8 cellular contexts compared by ENCODE assay signal in the genomic region with DNA sequence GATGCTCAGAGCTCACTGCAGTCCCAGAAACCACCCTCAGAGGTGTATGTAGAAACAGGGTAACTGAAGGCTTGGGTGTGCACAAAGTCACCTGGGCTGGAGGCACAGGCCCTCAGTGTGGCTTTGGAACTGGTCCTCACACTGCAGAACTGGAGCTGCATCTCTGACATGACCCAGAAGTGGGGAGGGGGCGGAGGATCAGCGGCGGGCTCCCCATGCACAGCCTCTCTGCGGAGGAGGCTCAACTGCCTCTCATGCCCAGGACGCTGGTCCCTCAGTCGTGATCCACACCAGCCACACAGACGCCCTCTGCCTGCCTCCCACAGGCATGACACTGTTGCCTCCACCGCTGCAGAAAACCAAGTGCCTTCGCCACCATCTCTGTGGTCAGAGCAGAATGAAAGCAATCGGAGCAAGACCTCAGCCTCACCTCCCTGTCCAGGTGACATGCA.
A peak's percentile ranks its signal among the peaks of the same experiment; 100 is the strongest.
DNase-seq lines count a peak whose midpoint lies in the region; ATAC-seq, FAIRE-seq and TF ChIP-seq lines count a peak whose summit lies in the region.
"Had no signal": no experiment of that assay in that cellular context is flagged by ENCODE, and none has a peak within 500 bp of the region (broad histone marks: within the 10 kb centered on the region; RNA-seq: fewer than 3 reads in every experiment).

No MANE protein-coding gene starts in this region.

- H3K4me3 ChIP-seq in kidney (ENCODE audit: low read length in 2 of 2): no peak overlapping the region
- H3K4me3 ChIP-seq: lung had no signal

- no peaks in the 10 kb centered on the region for H3K36me3 ChIP-seq in kidney (ENCODE audit: control insufficient read depth in 1 of 2, insufficient read depth in 2 of 2, low read length in 2 of 2)

- no peak overlapping the region for H3K9ac ChIP-seq in kidney (ENCODE audit: low read length in 2 of 2)

- no peak overlapping the region for H3K27ac ChIP-seq in kidney (ENCODE audit: low read depth in 2 of 2, low read length in 2 of 2)

- no peak overlapping the region for H3K4me3 Mint-ChIP-seq in activated naive CD8-positive, alpha-beta T cell treated with anti-CD3 and anti-CD28 coated beads for 36 hours

- H3K4me1 ChIP-seq in kidney (ENCODE audit: control insufficient read depth in 1 of 2, insufficient read depth in 1 of 2, low read depth in 1 of 2, low read length in 2 of 2): no peaks in the 10 kb centered on the region

- peaks cover 4% of the 10 kb centered on the region for H3K9me3 Mint-ChIP-seq in activated naive CD8-positive, alpha-beta T cell treated with anti-CD3 and anti-CD28 coated beads for 36 hours

- no peaks in the 10 kb centered on the region for H3K36me3 Mint-ChIP-seq in activated naive CD8-positive, alpha-beta T cell treated with anti-CD3 and anti-CD28 coated beads for 36 hours

- H3K27ac Mint-ChIP-seq in activated naive CD8-positive, alpha-beta T cell treated with anti-CD3 and anti-CD28 coated beads for 36 hours: no peak overlapping the region

- intact Hi-C loops in kidney (cut with DNase I): no loop called here

- peak; percentile 23 for DNase-seq in ELR (ENCODE audit: low read depth)
- peak; percentile 15 for DNase-seq in activated naive CD8-positive, alpha-beta T cell treated with anti-CD3 and anti-CD28 coated beads for 36 hours
- DNase-seq in kidney: no peak
- DNase-seq in stimulated activated naive CD4-positive, alpha-beta T cell treated with Interleukin-2 at 50 U/mL for 16 hours (lab: John Stamatoyannopoulos, UW): no peak

- peaks cover 53% of the 10 kb centered on the region for H3K27me3 Mint-ChIP-seq in activated naive CD8-positive, alpha-beta T cell treated with anti-CD3 and anti-CD28 coated beads for 36 hours

- peak; percentile 64 for ATAC-seq in HG03354 (IDR thresholded peaks at IDR 0.05; ENCODE audit: poor library complexity, severe bottlenecking, unreplicated experiment)
- no peak for ATAC-seq in GM18502 (IDR thresholded peaks at IDR 0.05; ENCODE audit: poor library complexity, unreplicated experiment)
- ATAC-seq in GM21528 (IDR thresholded peaks at IDR 0.05; ENCODE audit: low FRiP score, unreplicated experiment): no peak

- no peak for FAIRE-seq in kidney (lab: Jason Lieb, UNC)

- H3K9me3 ChIP-seq in kidney (ENCODE audit: control insufficient read depth in 1 of 2, low read length in 2 of 2): no peaks in the 10 kb centered on the region

- TF ChIP-seq CTCF in kidney (IDR thresholded peaks at IDR 0.05; ENCODE audit: borderline replicate concordance, extremely low read depth, insufficient read depth): peak; percentile 44

- no peaks in the 10 kb centered on the region for H3K4me1 Mint-ChIP-seq in activated naive CD8-positive, alpha-beta T cell treated with anti-CD3 and anti-CD28 coated beads for 36 hours

Comparison
In these comparisons a context has a peak if more than half of its experiments do, and no peak if none do; other contexts are left out.
1. DNase-seq: peak in ELR (single experiment) and activated naive CD8-positive, alpha-beta T cell treated with anti-CD3 and anti-CD28 coated beads for 36 hours (single experiment); none in kidney (single experiment) and stimulated activated naive CD4-positive, alpha-beta T cell treated with Interleukin-2 at 50 U/mL for 16 hours (single experiment).